1 cellular context compared by ENCODE assay signal in genomic region chr1:110962892-110963665, GRCh38.
A peak's percentile ranks its signal among the peaks of the same experiment; 100 is the strongest.
TF ChIP-seq lines count a peak whose summit lies in the region.

No MANE protein-coding gene starts in this region.

TF ChIP-seq in HepG2, 621 proteins besides CTCF, POLR2A, EP300 and RAD21 (continued from another document and continues in another):
- TF ChIP-seq PRDM10 (CRISPR knock-in tag; IDR thresholded peaks at IDR 0.05; ENCODE audit: low read depth): no peak
- no peak for TF ChIP-seq ZNF431 (CRISPR knock-in tag; IDR thresholded peaks at IDR 0.05; ENCODE audit: borderline replicate concordance, low read depth)
- TF ChIP-seq MXD4 (CRISPR knock-in tag; IDR thresholded peaks at IDR 0.05): no peak
- TF ChIP-seq ZNF660 (CRISPR knock-in tag; IDR thresholded peaks at IDR 0.05; ENCODE audit: borderline replicate concordance, low read depth): no peak
- no peak for TF ChIP-seq ZNF207 (IDR thresholded peaks at IDR 0.05; ENCODE audit: borderline replicate concordance)
- no peak; the same call in 1 of the 2 replicates for TF ChIP-seq KDM5A (IDR thresholded peaks at IDR 0.05; ENCODE audit: borderline replicate concordance, low read length)
- no peak for TF ChIP-seq SMARCE1 (IDR thresholded peaks at IDR 0.05; ENCODE audit: borderline replicate concordance)
- TF ChIP-seq BCL3 (CRISPR knock-in tag; IDR thresholded peaks at IDR 0.05): no peak
- 0 out of 2 replicates have a peak, but pooled peaks have one; percentile 42 for TF ChIP-seq KDM3A (CRISPR knock-in tag; IDR thresholded peaks at IDR 0.05; ENCODE audit: low read depth)
- TF ChIP-seq TGIF2 (CRISPR knock-in tag; IDR thresholded peaks at IDR 0.05): no peak
- no peak for TF ChIP-seq ZNF737 (CRISPR knock-in tag; IDR thresholded peaks at IDR 0.05; ENCODE audit: borderline replicate concordance)
- no peak for TF ChIP-seq NCOR1 (IDR thresholded peaks at IDR 0.05; ENCODE audit: borderline replicate concordance, low read length)
- no peak for TF ChIP-seq ISL2 (CRISPR knock-in tag; IDR thresholded peaks at IDR 0.05)
- TF ChIP-seq PRPF4 (IDR thresholded peaks at IDR 0.05; ENCODE audit: low read depth, low read length, poor library complexity, severe bottlenecking): no peak
- TF ChIP-seq ZNF687 (CRISPR knock-in tag; IDR thresholded peaks at IDR 0.05): peak; percentile 94
- no peak for TF ChIP-seq KIAA2018 (CRISPR knock-in tag; IDR thresholded peaks at IDR 0.05; ENCODE audit: borderline replicate concordance)
- no peak for TF ChIP-seq REL (CRISPR knock-in tag; conservative IDR thresholded peaks at IDR 0.05)
- peak; percentile 93 for TF ChIP-seq TFDP1 (CRISPR knock-in tag; IDR thresholded peaks at IDR 0.05; ENCODE audit: borderline replicate concordance)
- no peak for TF ChIP-seq ADNP (CRISPR knock-in tag; IDR thresholded peaks at IDR 0.05)
- no peak for TF ChIP-seq HOXA7 (CRISPR knock-in tag; IDR thresholded peaks at IDR 0.05)
- no peak for TF ChIP-seq REPIN1 (CRISPR knock-in tag; IDR thresholded peaks at IDR 0.05; ENCODE audit: borderline replicate concordance, low read depth)
- peak; percentile 62; the same call in 1 of the 2 replicates for TF ChIP-seq PITX1 (CRISPR knock-in tag; IDR thresholded peaks at IDR 0.05)
- peak; percentile 88; the same call in 1 of the 2 replicates for TF ChIP-seq NAIF1 (CRISPR knock-in tag; IDR thresholded peaks at IDR 0.05; ENCODE audit: borderline replicate concordance)
- TF ChIP-seq MATR3 (CRISPR knock-in tag; IDR thresholded peaks at IDR 0.05): no peak
- no peak; the same call in 1 of the 2 replicates for TF ChIP-seq RXRB (CRISPR knock-in tag; IDR thresholded peaks at IDR 0.05; ENCODE audit: borderline replicate concordance)
- no peak for TF ChIP-seq ZNF782 (CRISPR knock-in tag; IDR thresholded peaks at IDR 0.05; ENCODE audit: borderline replicate concordance)
- no peak for TF ChIP-seq ATF3 (CRISPR knock-in tag; IDR thresholded peaks at IDR 0.05)
- no peak; the same call in 1 of the 2 replicates for TF ChIP-seq TMF1 (CRISPR knock-in tag; IDR thresholded peaks at IDR 0.05; ENCODE audit: low read depth)
- peak; percentile 53; the same call in 1 of the 2 replicates for TF ChIP-seq ZNF281 (CRISPR knock-in tag; IDR thresholded peaks at IDR 0.05; ENCODE audit: borderline replicate concordance)
- 0 out of 4 replicates have a peak, but pooled peaks of 1 of the 2 experiments have one; percentile 48 for TF ChIP-seq ATF4 (CRISPR knock-in tag; IDR thresholded peaks at IDR 0.05)
- TF ChIP-seq CREM (IDR thresholded peaks at IDR 0.05): no peak
- no peak for TF ChIP-seq CREM (CRISPR knock-in tag; IDR thresholded peaks at IDR 0.05)
